ENCODE assay signal across 13 cellular contexts in genomic region chr10:77865585-77866324, GRCh38.
A peak's percentile ranks its signal among the peaks of the same experiment; 100 is the strongest.
DNase-seq lines count a peak whose midpoint lies in the region; ATAC-seq and TF ChIP-seq lines count a peak whose summit lies in the region.
"Had no signal": no experiment of that assay in that cellular context is flagged by ENCODE, and none has a peak within 500 bp of the region (broad histone marks: within the 10 kb centered on the region; RNA-seq: fewer than 3 reads in every experiment).

No MANE protein-coding gene starts in this region.

- H3K4me3 ChIP-seq in gastrocnemius medialis (no peak overlapping the region), right atrium auricular region (no peak overlapping the region)
- H3K4me3 ChIP-seq: MG63 had no signal

- H3K4me3 Mint-ChIP-seq in glutamatergic neuron (ENCODE audit: unreplicated experiment) (peak overlapping the region; percentile 57), osteocyte (ENCODE audit: unreplicated experiment) (no peak overlapping the region)

- H3K27ac ChIP-seq in gastrocnemius medialis (peak overlapping the region in 2 of 4 donors; percentile 44 to 73), right atrium auricular region (no peak overlapping the region)

- TF ChIP-seq POLR2A in gastrocnemius medialis (IDR thresholded peaks at IDR 0.05) = no peak

- H3K27ac Mint-ChIP-seq in glutamatergic neuron (ENCODE audit: unreplicated experiment) (no peak overlapping the region), osteocyte (ENCODE audit: unreplicated experiment) (no peak overlapping the region)

- TF ChIP-seq CTCF in glutamatergic neuron (IDR thresholded peaks at IDR 0.05; ENCODE audit: partially characterized antibody, unreplicated experiment) (no peak), gastrocnemius medialis (IDR thresholded peaks at IDR 0.05 in 4 of 5, conservative IDR thresholded peaks at IDR 0.05 in 1 of 5) (no peak), osteocyte (IDR thresholded peaks at IDR 0.05) (no peak), GM20000 (IDR thresholded peaks at IDR 0.05; ENCODE audit: extremely low read depth, missing control alignments) (no peak), right atrium auricular region (IDR thresholded peaks at IDR 0.05) (no peak)

- H3K27me3 Mint-ChIP-seq in glutamatergic neuron (ENCODE audit: unreplicated experiment) (peaks cover 6% of the 10 kb centered on the region), osteocyte (ENCODE audit: unreplicated experiment) (no peaks in the 10 kb centered on the region)

- H3K27me3 ChIP-seq in gastrocnemius medialis (no peaks in the 10 kb centered on the region), right atrium auricular region (no peaks in the 10 kb centered on the region)
- H3K27me3 ChIP-seq: MG63 had no signal

- peaks cover 1% of the 10 kb centered on the region for H3K9me3 Mint-ChIP-seq in glutamatergic neuron (ENCODE audit: unreplicated experiment)
- H3K9me3 Mint-ChIP-seq in osteocyte (ENCODE audit: unreplicated experiment) = no peaks in the 10 kb centered on the region

- H3K36me3 ChIP-seq in gastrocnemius medialis = peaks cover 0 to 18% of the 10 kb centered on the region in 2 donors
- H3K36me3 ChIP-seq in right atrium auricular region = peaks cover 9% of the 10 kb centered on the region

- intact Hi-C loops in gastrocnemius medialis (cut with DNase I; ENCODE audit: low total_unique reads) = no loop called here

- H3K4me1 Mint-ChIP-seq in glutamatergic neuron (ENCODE audit: low read depth, unreplicated experiment) = peaks cover 32% of the 10 kb centered on the region
- peaks cover 27% of the 10 kb centered on the region for H3K4me1 Mint-ChIP-seq in osteocyte (ENCODE audit: unreplicated experiment)

- in situ Hi-C loops in gastrocnemius medialis (cut with MboI; ENCODE audit: low sequenced_read_pairs in 4 of 4) = no loop called here

- H3K36me3 Mint-ChIP-seq in glutamatergic neuron (ENCODE audit: unreplicated experiment) = no peaks in the 10 kb centered on the region
- H3K36me3 Mint-ChIP-seq in osteocyte (ENCODE audit: unreplicated experiment) = peaks cover 9% of the 10 kb centered on the region

- H3K9me3 ChIP-seq in gastrocnemius medialis (no peaks in the 10 kb centered on the region), right atrium auricular region (no peaks in the 10 kb centered on the region)
- H3K9me3 ChIP-seq: MG63 had no signal

- ATAC-seq in gastrocnemius medialis = peak; percentile 35 to 53
- ATAC-seq: PC-3 had no signal

- DNase-seq in NCI-H1092 (lab: John Stamatoyannopoulos, UW) (peak; percentile 10), NCI-H526 (lab: John Stamatoyannopoulos, UW) (peak; percentile 36 to 67), glutamatergic neuron (no peak), gastrocnemius medialis (peak; percentile 22 to 56), osteocyte (ENCODE audit: extremely low spot score, unreplicated experiment) (no peak), GM20000 (ENCODE audit: low spot score) (no peak), right atrium auricular region (ENCODE audit: low spot score) (no peak), mesenteric fat pad (ENCODE audit: low spot score) (no peak)
- DNase-seq: anterior cingulate cortex; MG63; PC-3; stimulated activated CD4-positive, alpha-beta T cell treated with anti-CD3 and anti-CD28 coated beads, Interleukin-12 subunit alpha, Interleukin-12 subunit beta, amount 100 ng/mL, for 4 hours; T-helper 9 cell had no signal

- H3K4me1 ChIP-seq in gastrocnemius medialis (peaks cover 33 to 44% of the 10 kb centered on the region in 2 donors), right atrium auricular region (peaks cover 0 to 5% of the 10 kb centered on the region in 2 donors)

Comparison
In these comparisons a context has a peak if more than half of its experiments do, and no peak if none do; other contexts are left out.
1. DNase-seq: peak in NCI-H1092 (single experiment), NCI-H526 (2 of 2) and gastrocnemius medialis (2 of 2); none in glutamatergic neuron (single experiment), osteocyte (single experiment), GM20000 (single experiment), right atrium auricular region (single experiment) and mesenteric fat pad (single experiment).